27 cellular contexts compared by ENCODE assay signal in the genomic region with DNA sequence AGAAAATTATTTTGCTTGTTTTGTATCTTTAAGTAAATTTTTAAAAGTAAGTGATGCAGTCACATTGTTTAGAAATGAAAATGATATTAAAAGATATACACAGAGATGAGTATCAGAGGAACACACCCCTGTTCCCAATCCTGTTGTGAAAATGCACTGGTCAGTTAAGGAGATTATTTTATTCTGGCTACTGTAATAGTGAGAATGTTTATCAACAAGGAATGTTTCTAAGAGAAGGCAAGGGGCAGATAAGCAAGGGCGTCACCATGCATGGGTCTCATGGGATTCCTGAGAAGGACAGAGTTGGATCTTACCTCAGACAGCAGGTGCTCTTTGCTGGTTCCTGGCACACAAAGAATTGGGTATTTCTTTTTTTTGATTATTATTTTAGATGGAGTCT.
"Had no signal": no experiment of that assay in that cellular context is flagged by ENCODE, and none has a peak within 500 bp of the region (broad histone marks: within the 10 kb centered on the region; RNA-seq: fewer than 3 reads in every experiment).

No MANE protein-coding gene starts in this region.

- H3K4me3 ChIP-seq: stomach, suprapubic skin, testis, thoracic aorta, thyroid gland, tibial artery, tibial nerve, transverse colon, upper lobe of left lung, upper lobe of right lung, uterus, vagina had no signal

- H3K27me3 ChIP-seq: stomach, suprapubic skin, testis, thyroid gland, tibial artery, tibial nerve, transverse colon, upper lobe of left lung, upper lobe of right lung, uterus, vagina had no signal

- H3K9me3 ChIP-seq: stomach, suprapubic skin, testis, thoracic aorta, thyroid gland, tibial artery, tibial nerve, transverse colon, upper lobe of left lung, upper lobe of right lung, uterus, vagina had no signal

- FAIRE-seq: urothelium cell line had no signal

- ATAC-seq: stimulated activated effector memory CD8-positive, alpha-beta T cell treated with anti-CD3 and anti-CD28 coated beads, Interleukin-12 subunit alpha, Interleukin-12 subunit beta, amount 100 ng/mL, for 72 hours; stimulated activated memory B cell treated with anti-CD40 and anti-IgM and Interleukin-4, amounts not matched to agents 10 μg/mL and 1 μg/mL and 100 μg/mL, for 72 hours; stimulated activated naive B cell treated with anti-CD40 and anti-IgM and Interleukin-4, amounts not matched to agents 10 μg/mL and 1 μg/mL and 100 μg/mL, for 72 hours; stimulated activated naive CD8-positive, alpha-beta T cell treated with anti-CD3 and anti-CD28 coated beads, Interleukin-15, amount 100 ng/mL, for 72 hours; stimulated activated naive CD8-positive, alpha-beta T cell treated with anti-CD3 and anti-CD28 coated beads, Interleukin-15, Interleukin-2, amounts not matched to agents 100 U/mL and 50 U/mL, for 24 hours; upper lobe of right lung had no signal

- H3K36me3 ChIP-seq: stomach, suprapubic skin, thoracic aorta, thyroid gland, tibial artery, tibial nerve, transverse colon, upper lobe of left lung, upper lobe of right lung, uterus, vagina had no signal

- H3K27ac ChIP-seq: stomach, suprapubic skin, testis, thoracic aorta, thyroid gland, tibial artery, tibial nerve, transverse colon, upper lobe of left lung, upper lobe of right lung, uterus, vagina had no signal

- H3K4me1 ChIP-seq: suprapubic skin, testis, tibial nerve, uterus, vagina had no signal

- DNase-seq: stimulated activated CD4-positive, alpha-beta T cell treated with anti-CD3 and anti-CD28 coated beads, Interleukin-2, amount 100 ng/mL, for 48 hours; stimulated activated CD4-positive, alpha-beta T cell treated with anti-CD3 and anti-CD28 coated beads, Interleukin-4, amount 100 ng/mL, for 1 hour; stimulated activated CD4-positive, alpha-beta T cell treated with anti-CD3 and anti-CD28 coated beads, Interleukin-4, amount 100 ng/mL, for 24 hours; stimulated activated CD4-positive, alpha-beta T cell treated with anti-CD3 and anti-CD28 coated beads, Interleukin-4, amount 100 ng/mL, for 4 hours; stimulated activated CD8-positive, alpha-beta memory T cell treated with anti-CD3 and anti-CD28 coated beads, Interleukin-4, amount 100 ng/mL, for 48 hours; stimulated activated naive B cell treated with anti-CD40 and anti-IgM and Interleukin-4, amounts not matched to agents 10 μg/mL and 1 μg/mL and 100 μg/mL, for 72 hours; stimulated activated naive CD4-positive, alpha-beta T cell; stimulated activated naive CD4-positive, alpha-beta T cell treated with Interleukin-2 at 50 U/mL for 16 hours; stimulated activated naive CD8-positive, alpha-beta T cell treated with anti-CD3 and anti-CD28 coated beads, Interleukin-15, amount 100 ng/mL, for 72 hours; stimulated activated naive CD8-positive, alpha-beta T cell treated with anti-CD3 and anti-CD28 coated beads, Interleukin-15, Interleukin-2, amounts not matched to agents 100 U/mL and 50 U/mL, for 24 hours; stomach; substantia nigra; testis; thyroid gland; tibial artery; transverse colon; trophoblast cell; upper lobe of left lung; upper lobe of right lung; uterus had no signal
